In genomic region chr2:38512211-38512610, GRCh38 we compare ENCODE assay signal across 21 cellular contexts.
"Had no signal": no experiment of that assay in that cellular context is flagged by ENCODE, and none has a peak within 500 bp of the region (broad histone marks: within the 10 kb centered on the region; RNA-seq: fewer than 3 reads in every experiment).

No MANE protein-coding gene starts in this region.

- H3K36me3 Mint-ChIP-seq: activated naive CD8-positive, alpha-beta T cell treated with anti-CD3 and anti-CD28 coated beads for 36 hours had no signal

- H3K4me1 ChIP-seq: body of pancreas had no signal

- H3K27ac Mint-ChIP-seq: activated B cell treated with CpG ODN at 0.5 μM for 24 hours; activated CD8-positive, alpha-beta T cell treated with anti-CD3 and anti-CD28 coated beads for 36 hours; activated naive CD8-positive, alpha-beta T cell treated with anti-CD3 and anti-CD28 coated beads for 36 hours; activated T-helper 17 cell treated with anti-CD3 and anti-CD28 coated beads, Interleukin-2, amount 50 U/mL, for 72 hours; endodermal cell; nephron progenitor cell had no signal

- DNase-seq: activated B cell treated with CpG ODN at 0.5 μM for 24 hours; activated CD4-positive, alpha-beta T cell treated with anti-CD3 and anti-CD28 coated beads for 48 hours; activated CD8-positive, alpha-beta T cell treated with anti-CD3 and anti-CD28 coated beads for 36 hours; activated naive CD4-positive, alpha-beta T cell; activated naive CD8-positive, alpha-beta T cell treated with anti-CD3 and anti-CD28 coated beads for 36 hours; activated T-cell treated with anti-CD3 and anti-CD28 coated beads, Interleukin-2, amount 50 U/mL, for 1 hour; body of pancreas; dermis blood vessel endothelial cell; endodermal cell; foreskin melanocyte; heart left ventricle; kidney; midbrain; nephron progenitor cell; retina; stimulated activated CD4-positive, alpha-beta T cell treated with anti-CD3 and anti-CD28 coated beads, Interleukin-2, amount 100 ng/mL, for 24 hours; stimulated activated naive CD4-positive, alpha-beta T cell treated with Interleukin-2 at 50 U/mL for 16 hours; transverse colon had no signal

- H3K9me3 ChIP-seq: body of pancreas, heart left ventricle, suprapubic skin, transverse colon had no signal

- H3K27me3 Mint-ChIP-seq: activated naive CD8-positive, alpha-beta T cell treated with anti-CD3 and anti-CD28 coated beads for 36 hours; activated T-helper 17 cell treated with anti-CD3 and anti-CD28 coated beads, Interleukin-2, amount 50 U/mL, for 72 hours had no signal

- H3K27me3 ChIP-seq: body of pancreas, heart left ventricle, suprapubic skin, transverse colon had no signal

- H3K4me3 Mint-ChIP-seq: activated B cell treated with CpG ODN at 0.5 μM for 24 hours; activated CD8-positive, alpha-beta T cell treated with anti-CD3 and anti-CD28 coated beads for 36 hours; activated naive CD8-positive, alpha-beta T cell treated with anti-CD3 and anti-CD28 coated beads for 36 hours; activated T-helper 17 cell treated with anti-CD3 and anti-CD28 coated beads, Interleukin-2, amount 50 U/mL, for 72 hours; endodermal cell; nephron progenitor cell had no signal

- H3K4me3 ChIP-seq: body of pancreas, heart left ventricle, suprapubic skin, transverse colon had no signal

- H3K36me3 ChIP-seq: heart left ventricle, suprapubic skin, transverse colon had no signal

- H3K9me3 Mint-ChIP-seq: activated B cell treated with CpG ODN at 0.5 μM for 24 hours; activated CD8-positive, alpha-beta T cell treated with anti-CD3 and anti-CD28 coated beads for 36 hours; activated naive CD8-positive, alpha-beta T cell treated with anti-CD3 and anti-CD28 coated beads for 36 hours; activated T-helper 17 cell treated with anti-CD3 and anti-CD28 coated beads, Interleukin-2, amount 50 U/mL, for 72 hours; endodermal cell had no signal

- H3K27ac ChIP-seq: body of pancreas, epithelial cell of prostate, suprapubic skin had no signal
